ENCODE assay signal across 9 cellular contexts in genomic region chr16:57284206-57284951, GRCh38. TPM values are rescaled to one million over a fixed set of nuclear protein-coding genes. Genes with fewer than 3 reads are reported as not detected.
DNase-seq lines count a peak whose midpoint lies in the region; ATAC-seq and TF ChIP-seq lines count a peak whose summit lies in the region.
"Had no signal": no experiment of that assay in that cellular context is flagged by ENCODE, and none has a peak within 500 bp of the region (broad histone marks: within the 10 kb centered on the region; RNA-seq: fewer than 3 reads in every experiment).

TSS of gene PLLP (minus strand) at chr16:57284672. CDS start at chr16:57284540, 132 bp downstream.

- H3K9me3 ChIP-seq in CD4-positive, CD25-positive, alpha-beta regulatory T cell (ENCODE audit: control insufficient read depth in 2 of 2, low read length in 2 of 2): no peaks in the 10 kb centered on the region

- no peaks in the 10 kb centered on the region for H3K36me3 ChIP-seq in CD4-positive, CD25-positive, alpha-beta regulatory T cell (ENCODE audit: control insufficient read depth, insufficient read depth, low read length)

- no peaks in the 10 kb centered on the region for H3K36me3 Mint-ChIP-seq in CD4-positive, CD25-positive, alpha-beta regulatory T cell

- peak; percentile 18 to 37 (median 28) for DNase-seq in CD4-positive, CD25-positive, alpha-beta regulatory T cell
- DNase-seq in HK-2 (ENCODE audit: unreplicated experiment): peak; percentile 66
- DNase-seq in activated CD4-positive, alpha-beta T cell treated with anti-CD3 and anti-CD28 coated beads for 1 hour: peak; percentile 22
- peak; percentile 68 for DNase-seq in coronary artery (ENCODE audit: low spot score)
- DNase-seq in left lobe of liver (ENCODE audit: low spot score): peak; percentile 60
- DNase-seq in stimulated activated CD4-positive, alpha-beta T cell treated with anti-CD3 and anti-CD28 coated beads, Interleukin-4, amount 100 ng/mL, for 24 hours: peak; percentile 37
- no peak for DNase-seq in DMS79 (lab: John Stamatoyannopoulos, UW)

- no peak within 1 kb of the TSS for H3K4me3 ChIP-seq in CD4-positive, CD25-positive, alpha-beta regulatory T cell (ENCODE audit: low read depth, low read length)
- peak within 1 kb of the TSS; percentile 82 for H3K4me3 ChIP-seq in coronary artery

- no peak within 1 kb of the TSS for H3K27ac Mint-ChIP-seq in CD4-positive, CD25-positive, alpha-beta regulatory T cell

- H3K4me1 Mint-ChIP-seq in CD4-positive, CD25-positive, alpha-beta regulatory T cell: peaks cover 0 to 10% (median 2%) of the 10 kb centered on the region in 4 donors

- H3K27me3 ChIP-seq in CD4-positive, CD25-positive, alpha-beta regulatory T cell (ENCODE audit: control insufficient read depth, insufficient read depth, low read length): peaks cover 6% of the 10 kb centered on the region

- peak within 1 kb of the TSS; percentile 58 to 77 (median 70) for H3K4me3 Mint-ChIP-seq in CD4-positive, CD25-positive, alpha-beta regulatory T cell

- H3K9me3 Mint-ChIP-seq in CD4-positive, CD25-positive, alpha-beta regulatory T cell: peaks cover 0 to 3% (median 0%) of the 10 kb centered on the region in 7 donors

- H3K27ac ChIP-seq in CD4-positive, CD25-positive, alpha-beta regulatory T cell (ENCODE audit: insufficient read depth, low read length, poor library complexity, severe bottlenecking): no peak within 1 kb of the TSS
- H3K27ac ChIP-seq in coronary artery: peak within 1 kb of the TSS; percentile 6 to 23

- peaks cover 64% of the 10 kb centered on the region for H3K27me3 Mint-ChIP-seq in CD4-positive, CD25-positive, alpha-beta regulatory T cell

- peaks cover 15% of the 10 kb centered on the region for H3K4me1 ChIP-seq in CD4-positive, CD25-positive, alpha-beta regulatory T cell (ENCODE audit: control insufficient read depth, insufficient read depth, low read length, poor library complexity, severe bottlenecking)

- no peak for TF ChIP-seq CTCF in coronary artery (IDR thresholded peaks at IDR 0.05)

- ATAC-seq in CD4-positive, CD25-positive, alpha-beta regulatory T cell (ENCODE audit: low read depth in 2 of 2): peak; percentile 38 to 46
- peak; percentile 89 for ATAC-seq in left lobe of liver
- no peak for ATAC-seq in HG02759 (IDR thresholded peaks at IDR 0.05; ENCODE audit: unreplicated experiment)

RNA-seq across cellular contexts. Expression of gene PLLP, which starts in this region (rescaled TPM):
- not detected for total RNA-seq in CD4-positive, CD25-positive, alpha-beta regulatory T cell
- 1 to 10 TPM in 2 of 4 donors, under 1 TPM in 2; 0.46 to 1.3 (median 0.82) TPM for polyA plus RNA-seq in CD4-positive, CD25-positive, alpha-beta regulatory T cell
- 7.5 TPM for total RNA-seq in left lobe of liver
- total RNA-seq: LHCN-M2 had no signal
